ENCODE assay signal across 17 cellular contexts in genomic region chr5:52743529-52743928, GRCh38. TPM values are rescaled to one million over a fixed set of nuclear protein-coding genes. Genes with fewer than 3 reads are reported as not detected.
DNase-seq lines count a peak whose midpoint lies in the region; ATAC-seq and TF ChIP-seq lines count a peak whose summit lies in the region.
"Had no signal": no experiment of that assay in that cellular context is flagged by ENCODE, and none has a peak within 500 bp of the region (broad histone marks: within the 10 kb centered on the region; RNA-seq: fewer than 3 reads in every experiment).

No MANE protein-coding gene starts in this region.

- peaks cover 26% of the 10 kb centered on the region for H3K4me1 ChIP-seq in mesodermal cell (ENCODE audit: control insufficient read depth, insufficient read depth, low read length, poor library complexity, severe bottlenecking)
- H3K4me1 ChIP-seq in upper lobe of right lung = peaks cover 14% of the 10 kb centered on the region
- H3K4me1 ChIP-seq in hepatocyte (ENCODE audit: insufficient read depth) = no peaks in the 10 kb centered on the region
- H3K4me1 ChIP-seq: prostate gland had no signal

- H3K9me3 ChIP-seq in mesodermal cell (ENCODE audit: control insufficient read depth, low read length) = no peaks in the 10 kb centered on the region
- no peaks in the 10 kb centered on the region for H3K9me3 ChIP-seq in upper lobe of right lung
- no peaks in the 10 kb centered on the region for H3K9me3 ChIP-seq in hepatocyte (ENCODE audit: low read depth)
- H3K9me3 ChIP-seq: MG63, prostate gland, tibial artery had no signal

- H3K27me3 Mint-ChIP-seq in activated naive CD4-positive, alpha-beta T cell treated with anti-CD3 and anti-CD28 coated beads, Interleukin-2, amount 50 U/mL, for 24 hours = no peaks in the 10 kb centered on the region
- H3K27me3 Mint-ChIP-seq in activated CD8-positive, alpha-beta T cell treated with anti-CD3 and anti-CD28 coated beads, Interleukin-2, amount 10 ng/mL, durations not matched to agents 7 days and 5 days (ENCODE audit: low read depth) = no peaks in the 10 kb centered on the region

- no peak overlapping the region for H2AFZ ChIP-seq in hepatocyte

- no peak for DNase-seq in activated naive CD4-positive, alpha-beta T cell treated with anti-CD3 and anti-CD28 coated beads, Interleukin-2, amount 50 U/mL, for 16 hours
- no peak for DNase-seq in activated CD8-positive, alpha-beta T cell treated with anti-CD3 and anti-CD28 coated beads, Interleukin-2, amount 10 ng/mL, durations not matched to agents 7 days and 5 days
- DNase-seq in upper lobe of right lung = no peak
- no peak for DNase-seq in NCI-H1105 treated with DMSO at 0.1 percent for 48 hours (lab: John Stamatoyannopoulos, UW)
- DNase-seq in hepatocyte (ENCODE audit: low spot score) = no peak
- DNase-seq: anterior cingulate cortex, GOT3, MG63, NCI-H2029 treated with DMSO at 0.1 percent for 48 hours, NCI-H524, tibial artery had no signal

- H3K9me3 Mint-ChIP-seq in activated naive CD4-positive, alpha-beta T cell treated with anti-CD3 and anti-CD28 coated beads, Interleukin-2, amount 50 U/mL, for 24 hours = no peaks in the 10 kb centered on the region
- H3K9me3 Mint-ChIP-seq in activated CD8-positive, alpha-beta T cell treated with anti-CD3 and anti-CD28 coated beads, Interleukin-2, amount 10 ng/mL, durations not matched to agents 7 days and 5 days (ENCODE audit: insufficient read depth) = peaks cover 3% of the 10 kb centered on the region
- H3K9me3 Mint-ChIP-seq: dendritic cell treated with granulocyte-macrophage colony-stimulating factor and Interleukin-4, amounts not matched to agents 40 ng/mL and 50 ng/mL, for 4 days had no signal

- H3K36me3 Mint-ChIP-seq in activated naive CD4-positive, alpha-beta T cell treated with anti-CD3 and anti-CD28 coated beads, Interleukin-2, amount 50 U/mL, for 24 hours = no peaks in the 10 kb centered on the region
- peaks cover 36% of the 10 kb centered on the region for H3K36me3 Mint-ChIP-seq in activated CD8-positive, alpha-beta T cell treated with anti-CD3 and anti-CD28 coated beads, Interleukin-2, amount 10 ng/mL, durations not matched to agents 7 days and 5 days (ENCODE audit: low read depth)

- intact Hi-C loops in upper lobe of right lung (cut with DNase I) = no loop called here

- no peaks in the 10 kb centered on the region for H3K36me3 ChIP-seq in mesodermal cell (ENCODE audit: control insufficient read depth, insufficient read depth, low read length)
- no peaks in the 10 kb centered on the region for H3K36me3 ChIP-seq in upper lobe of right lung
- H3K36me3 ChIP-seq in hepatocyte (replicated peaks; ENCODE audit: insufficient read depth, low read depth) = no peaks in the 10 kb centered on the region
- H3K36me3 ChIP-seq: MG63, prostate gland, tibial artery had no signal

- TF ChIP-seq CTCF in upper lobe of right lung (IDR thresholded peaks at IDR 0.05) = no peak
- TF ChIP-seq CTCF in hepatocyte (IDR thresholded peaks at IDR 0.05; ENCODE audit: poor library complexity) = no peak

- peaks cover 68% of the 10 kb centered on the region for H3K4me1 Mint-ChIP-seq in activated naive CD4-positive, alpha-beta T cell treated with anti-CD3 and anti-CD28 coated beads, Interleukin-2, amount 50 U/mL, for 24 hours
- H3K4me1 Mint-ChIP-seq in activated CD8-positive, alpha-beta T cell treated with anti-CD3 and anti-CD28 coated beads, Interleukin-2, amount 10 ng/mL, durations not matched to agents 7 days and 5 days (ENCODE audit: low read depth) = peaks cover 74% of the 10 kb centered on the region

- POLR2A ChIA-PET in activated CD8-positive, alpha-beta T cell treated with anti-CD3 and anti-CD28 coated beads, Interleukin-2, amount 10 ng/mL, durations not matched to agents 7 days and 5 days (lab: Charles Lee) = interaction anchor here (1.0 kb wide), 2 partner anchors 18 to 28 kb away, joined by 3 to 4 read pairs; no protein-coding TSS in a partner anchor

- no CpG with 5 or more reads among the region's 3 CpGs for WGBS in mesodermal cell (ENCODE audit: insufficient coverage in 2 of 2), 2 experiments
- 79% methylated on average over 3 of the region's 3 CpGs for WGBS in hepatocyte (ENCODE audit: low lambda C conversion rate, missing lambda C conversion rate)

- no peak overlapping the region for H3K4me2 ChIP-seq in hepatocyte

- CTCF ChIA-PET in activated CD8-positive, alpha-beta T cell treated with anti-CD3 and anti-CD28 coated beads, Interleukin-2, amount 10 ng/mL, durations not matched to agents 7 days and 5 days (lab: Charles Lee) = interaction anchor here (1.0 to 1.4 kb wide), 6 partner anchors 13 to 56 kb away, joined by 3 to 4 read pairs (median 4); no protein-coding TSS in a partner anchor

- H4K20me1 ChIP-seq in hepatocyte (ENCODE audit: insufficient read depth, poor library complexity, severe bottlenecking) = no peaks in the 10 kb centered on the region

- H3K9me2 ChIP-seq in hepatocyte (replicated peaks; ENCODE audit: insufficient read depth) = no peaks in the 10 kb centered on the region

- peak overlapping the region; percentile 51 for H3K4me3 Mint-ChIP-seq in activated naive CD4-positive, alpha-beta T cell treated with anti-CD3 and anti-CD28 coated beads, Interleukin-2, amount 50 U/mL, for 24 hours
- H3K4me3 Mint-ChIP-seq in activated CD8-positive, alpha-beta T cell treated with anti-CD3 and anti-CD28 coated beads, Interleukin-2, amount 10 ng/mL, durations not matched to agents 7 days and 5 days = peak overlapping the region; percentile 15
- H3K4me3 Mint-ChIP-seq: dendritic cell treated with granulocyte-macrophage colony-stimulating factor and Interleukin-4, amounts not matched to agents 40 ng/mL and 50 ng/mL, for 4 days had no signal

- H3K27me3 ChIP-seq in upper lobe of right lung (no peaks in the 10 kb centered on the region), hepatocyte (no peaks in the 10 kb centered on the region)
- H3K27me3 ChIP-seq: MG63, tibial artery had no signal

- H3K4me3 ChIP-seq in mesodermal cell (ENCODE audit: extremely low read depth, insufficient read depth, low read length, poor library complexity, severe bottlenecking) = no peak overlapping the region
- H3K4me3 ChIP-seq in upper lobe of right lung = no peak overlapping the region
- no peak overlapping the region for H3K4me3 ChIP-seq in hepatocyte
- H3K4me3 ChIP-seq: MG63, prostate gland, tibial artery had no signal

- peak overlapping the region; percentile 87 for H3K27ac Mint-ChIP-seq in activated naive CD4-positive, alpha-beta T cell treated with anti-CD3 and anti-CD28 coated beads, Interleukin-2, amount 50 U/mL, for 24 hours
- peak overlapping the region; percentile 86 for H3K27ac Mint-ChIP-seq in activated CD8-positive, alpha-beta T cell treated with anti-CD3 and anti-CD28 coated beads, Interleukin-2, amount 10 ng/mL, durations not matched to agents 7 days and 5 days
- H3K27ac Mint-ChIP-seq: dendritic cell treated with granulocyte-macrophage colony-stimulating factor and Interleukin-4, amounts not matched to agents 40 ng/mL and 50 ng/mL, for 4 days had no signal

- H3K27ac ChIP-seq in mesodermal cell (ENCODE audit: low read depth, low read length, severe bottlenecking) (peak overlapping the region; percentile 46), upper lobe of right lung (peak overlapping the region; percentile 18), hepatocyte (no peak overlapping the region)
- H3K27ac ChIP-seq: prostate gland had no signal

- H3K79me2 ChIP-seq in hepatocyte = no peaks in the 10 kb centered on the region

- peak; percentile 40 for ATAC-seq in activated CD8-positive, alpha-beta T cell treated with anti-CD3 and anti-CD28 coated beads, Interleukin-2, amount 10 ng/mL, durations not matched to agents 7 days and 5 days
- ATAC-seq in upper lobe of right lung (no peak), HG02970 (IDR thresholded peaks at IDR 0.05; ENCODE audit: low FRiP score, unreplicated experiment) (no peak)

RNA-seq across cellular contexts. Expression of gene ITGA1, which starts 44.2 kb away (rescaled TPM):
- 10 to 100 TPM; 18.0 to 19.2 TPM for total RNA-seq in activated CD8-positive, alpha-beta T cell treated with anti-CD3 and anti-CD28 coated beads, Interleukin-2, amount 10 ng/mL, durations not matched to agents 7 days and 5 days
- 146 TPM for polyA plus RNA-seq in mesodermal cell (2013, experiment 1 of 2)
- polyA plus RNA-seq in mesodermal cell (2013, experiment 2 of 2) = 144 TPM
- total RNA-seq in upper lobe of right lung = 94.8 TPM
- 40.3 and 46.9 TPM in 2 replicates for total RNA-seq in hepatocyte
- 13.4 and 15.0 TPM in 2 replicates for polyA plus RNA-seq in hepatocyte
- total RNA-seq: OCI-LY7 had no signal

RNA-seq across cellular contexts. Expression of gene PELO, which starts 44.2 kb away (rescaled TPM):
- 10 to 100 TPM; 22.9 to 25.7 TPM for total RNA-seq in activated CD8-positive, alpha-beta T cell treated with anti-CD3 and anti-CD28 coated beads, Interleukin-2, amount 10 ng/mL, durations not matched to agents 7 days and 5 days
- 39.8 TPM for polyA plus RNA-seq in mesodermal cell (2013, experiment 1 of 2)
- 29.9 TPM for polyA plus RNA-seq in mesodermal cell (2013, experiment 2 of 2)
- total RNA-seq in upper lobe of right lung (41.3 TPM), hepatocyte (21.9 and 24.3 TPM in 2 replicates)
- 27.0 and 28.2 TPM in 2 replicates for polyA plus RNA-seq in hepatocyte
